Comparison of ENCODE assay signal across 22 cellular contexts in genomic region chr3:179771797-179772196, GRCh38.
"Had no signal": no experiment of that assay in that cellular context is flagged by ENCODE, and none has a peak within 500 bp of the region (broad histone marks: within the 10 kb centered on the region; RNA-seq: fewer than 3 reads in every experiment).

No MANE protein-coding gene starts in this region.

- H3K27me3 ChIP-seq: ascending aorta, breast epithelium, right atrium auricular region, tibial nerve, vagina had no signal

- H3K9me3 Mint-ChIP-seq: activated naive CD4-positive, alpha-beta T cell treated with anti-CD3 and anti-CD28 coated beads, Interleukin-2, amount 10 ng/mL, durations not matched to agents 7 days and 5 days; activated T-helper 2 cell treated with anti-CD3 and anti-CD28 coated beads, Interferon-gamma antibody, Interleukin-2, Interleukin-4, amounts not matched to agents 10 μg/mL and 5 μg/mL and 100 μg/mL, durations not matched to agents 14 hours and 24 hours and 36 hours; effector memory CD8-positive, alpha-beta T cell had no signal

- H3K4me1 ChIP-seq: ascending aorta, breast epithelium, tibial nerve, vagina had no signal

- H3K4me1 Mint-ChIP-seq: activated naive CD4-positive, alpha-beta T cell treated with anti-CD3 and anti-CD28 coated beads, Interleukin-2, amount 10 ng/mL, durations not matched to agents 7 days and 5 days had no signal

- H3K4me3 Mint-ChIP-seq: activated CD4-positive, alpha-beta memory T cell treated with anti-CD3 and anti-CD28 coated beads for 36 hours; activated CD8-positive, alpha-beta memory T cell treated with anti-CD3 and anti-CD28 coated beads, Interleukin-2, amount 10 ng/mL, durations not matched to agents 7 days and 5 days; activated naive CD4-positive, alpha-beta T cell treated with anti-CD3 and anti-CD28 coated beads, Interleukin-2, amount 10 ng/mL, durations not matched to agents 7 days and 5 days; dendritic cell treated with granulocyte-macrophage colony-stimulating factor and Interleukin-4, amounts not matched to agents 40 ng/mL and 50 ng/mL, for 4 days; effector memory CD8-positive, alpha-beta T cell; naive thymus-derived CD8-positive, alpha-beta T cell had no signal

- ATAC-seq: activated CD8-positive, alpha-beta memory T cell treated with anti-CD3 and anti-CD28 coated beads, Interleukin-2, amount 10 ng/mL, durations not matched to agents 7 days and 5 days; effector memory CD8-positive, alpha-beta T cell; left lobe of liver; mucosa of descending colon; naive thymus-derived CD8-positive, alpha-beta T cell had no signal

- H3K36me3 ChIP-seq: breast epithelium, vagina had no signal

- DNase-seq: activated CD4-positive, alpha-beta memory T cell treated with anti-CD3 and anti-CD28 coated beads for 36 hours; activated CD4-positive, alpha-beta T cell treated with anti-CD3 and anti-CD28 coated beads for 1 hour; activated CD8-positive, alpha-beta memory T cell treated with anti-CD3 and anti-CD28 coated beads, Interleukin-2, amount 10 ng/mL, durations not matched to agents 7 days and 5 days; activated naive CD4-positive, alpha-beta T cell treated with anti-CD3 and anti-CD28 coated beads, Interleukin-2, amount 10 ng/mL, durations not matched to agents 7 days and 5 days; activated T-cell treated with anti-CD3 and anti-CD28 coated beads, Interleukin-2, amount 50 U/mL, for 1 hour; effector memory CD8-positive, alpha-beta T cell; islet precursor cell; mucosa of descending colon; naive thymus-derived CD8-positive, alpha-beta T cell; stimulated activated CD4-positive, alpha-beta T cell treated with anti-CD3 and anti-CD28 coated beads, Interleukin-15, amount 100 ng/mL, for 24 hours; stimulated activated CD4-positive, alpha-beta T cell treated with anti-CD3 and anti-CD28 coated beads, Interleukin-4, amount 100 ng/mL, for 1 hour; stimulated activated naive CD4-positive, alpha-beta T cell; T1000 had no signal

- H3K9me3 ChIP-seq: ascending aorta, breast epithelium, right atrium auricular region, vagina had no signal

- H3K27ac ChIP-seq: ascending aorta, breast epithelium, right atrium auricular region, skin epidermis, tibial nerve, vagina had no signal

- H3K27me3 Mint-ChIP-seq: activated CD4-positive, alpha-beta memory T cell treated with anti-CD3 and anti-CD28 coated beads for 36 hours; activated CD8-positive, alpha-beta memory T cell treated with anti-CD3 and anti-CD28 coated beads, Interleukin-2, amount 10 ng/mL, durations not matched to agents 7 days and 5 days; activated naive CD4-positive, alpha-beta T cell treated with anti-CD3 and anti-CD28 coated beads, Interleukin-2, amount 10 ng/mL, durations not matched to agents 7 days and 5 days; dendritic cell treated with granulocyte-macrophage colony-stimulating factor and Interleukin-4, amounts not matched to agents 40 ng/mL and 50 ng/mL, for 4 days; effector memory CD8-positive, alpha-beta T cell; naive thymus-derived CD8-positive, alpha-beta T cell had no signal

- H3K27ac Mint-ChIP-seq: activated CD4-positive, alpha-beta memory T cell treated with anti-CD3 and anti-CD28 coated beads for 36 hours; activated CD8-positive, alpha-beta memory T cell treated with anti-CD3 and anti-CD28 coated beads, Interleukin-2, amount 10 ng/mL, durations not matched to agents 7 days and 5 days; activated naive CD4-positive, alpha-beta T cell treated with anti-CD3 and anti-CD28 coated beads, Interleukin-2, amount 10 ng/mL, durations not matched to agents 7 days and 5 days; activated T-helper 2 cell treated with anti-CD3 and anti-CD28 coated beads, Interferon-gamma antibody, Interleukin-2, Interleukin-4, amounts not matched to agents 10 μg/mL and 5 μg/mL and 100 μg/mL, durations not matched to agents 14 hours and 24 hours and 36 hours; dendritic cell treated with granulocyte-macrophage colony-stimulating factor and Interleukin-4, amounts not matched to agents 40 ng/mL and 50 ng/mL, for 4 days; effector memory CD8-positive, alpha-beta T cell had no signal

- H3K4me3 ChIP-seq: ascending aorta, breast epithelium, mucosa of descending colon, right atrium auricular region, skin epidermis, tibial nerve, vagina had no signal
